Comparison of ENCODE assay signal across 30 cellular contexts in the genomic region with DNA sequence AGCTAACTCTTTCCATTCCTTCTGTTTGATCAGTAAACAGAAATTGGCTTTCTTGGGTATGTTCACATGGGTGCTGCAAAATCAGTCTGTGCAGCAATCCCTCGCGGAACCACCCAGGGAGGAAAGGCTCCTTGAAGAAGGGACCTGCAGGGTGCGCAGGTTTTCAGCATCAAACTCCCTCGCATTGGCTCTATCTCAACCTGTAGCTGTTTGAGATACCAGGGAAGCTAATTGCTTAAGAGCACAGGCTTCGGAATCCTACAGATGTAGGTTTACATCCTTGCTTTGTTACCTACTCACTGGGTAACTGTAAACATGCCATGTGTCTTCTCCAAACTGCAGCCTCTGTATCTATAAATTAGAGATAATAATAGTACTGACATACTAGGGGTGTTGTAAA. TPM values are rescaled to one million over a fixed set of nuclear protein-coding genes. Genes with fewer than 3 reads are reported as not detected.
"Had no signal": no experiment of that assay in that cellular context is flagged by ENCODE, and none has a peak within 500 bp of the region (broad histone marks: within the 10 kb centered on the region; RNA-seq: fewer than 3 reads in every experiment).

No MANE protein-coding gene starts in this region.

- H3K4me3 ChIP-seq: adrenal gland, body of pancreas, esophagus squamous epithelium, gastroesophageal sphincter, heart right ventricle, hepatocyte had no signal

- H3K9me3 ChIP-seq: adrenal gland, body of pancreas, esophagus squamous epithelium, gastroesophageal sphincter, heart right ventricle had no signal

- H3K27me3 Mint-ChIP-seq: activated CD4-positive, alpha-beta memory T cell treated with anti-CD3 and anti-CD28 coated beads for 36 hours; activated CD4-positive, alpha-beta T cell treated with anti-CD3 and anti-CD28 coated beads for 36 hours; activated naive CD4-positive, alpha-beta T cell treated with anti-CD3 and anti-CD28 coated beads, Interleukin-2, amount 50 U/mL, for 24 hours had no signal

- DNase-seq: activated CD4-positive, alpha-beta memory T cell treated with anti-CD3 and anti-CD28 coated beads for 36 hours; activated CD4-positive, alpha-beta T cell treated with anti-CD3 and anti-CD28 coated beads for 36 hours; activated CD4-positive, alpha-beta T cell treated with anti-CD3 and anti-CD28 coated beads, Interleukin-2, amount 10 ng/mL, durations not matched to agents 24 days and 14 days; activated CD4-positive, CD25-positive, alpha-beta regulatory T cell; activated CD4-positive, CD25-positive, alpha-beta regulatory T cell treated with anti-CD3 and anti-CD28 coated beads, Interleukin-2, amount 50 U/mL, for 72 hours; activated CD8-positive, alpha-beta memory T cell treated with anti-CD3 and anti-CD28 coated beads for 24 hours; activated effector memory CD4-positive, alpha-beta T cell treated with Interleukin-2 at 50 U/mL for 16 hours; activated gamma-delta T cell treated with Interleukin-2 at 50 U/mL for 16 hours; activated naive CD4-positive, alpha-beta T cell treated with anti-CD3 and anti-CD28 coated beads for 36 hours; activated naive CD8-positive, alpha-beta T cell treated with anti-CD3 and anti-CD28 coated beads for 36 hours; activated naive CD8-positive, alpha-beta T cell treated with anti-CD3 and anti-CD28 coated beads, Interleukin-2, amount 50 U/mL, for 24 hours; activated T-cell treated with anti-CD3 and anti-CD28 coated beads, Interleukin-2, amount 50 U/mL, for 4 hours; adrenal gland; amygdala; aorta; body of pancreas; caudate nucleus; cortex of kidney; dermis blood vessel endothelial cell; effector CD4-positive, alpha-beta T cell; effector memory CD8-positive, alpha-beta T cell; erythroblast; esophagus squamous epithelium; foreskin melanocyte; heart right ventricle; T-helper 2 cell had no signal

- H3K4me1 Mint-ChIP-seq: activated T-helper 17 cell treated with anti-CD3 and anti-CD28 coated beads, Interleukin-2, amount 50 U/mL, for 72 hours had no signal

- H3K27ac Mint-ChIP-seq: activated CD4-positive, alpha-beta memory T cell treated with anti-CD3 and anti-CD28 coated beads for 36 hours; activated CD4-positive, alpha-beta T cell treated with anti-CD3 and anti-CD28 coated beads for 36 hours; activated CD4-positive, alpha-beta T cell treated with anti-CD3 and anti-CD28 coated beads, Interleukin-2, amount 10 ng/mL, durations not matched to agents 24 days and 14 days; activated naive CD4-positive, alpha-beta T cell treated with anti-CD3 and anti-CD28 coated beads for 36 hours; activated naive CD8-positive, alpha-beta T cell treated with anti-CD3 and anti-CD28 coated beads for 36 hours; activated naive CD8-positive, alpha-beta T cell treated with anti-CD3 and anti-CD28 coated beads, Interleukin-2, amount 50 U/mL, for 24 hours; activated T-helper 17 cell treated with anti-CD3 and anti-CD28 coated beads, Interleukin-2, amount 50 U/mL, for 72 hours; effector memory CD8-positive, alpha-beta T cell had no signal

- H3K36me3 Mint-ChIP-seq: activated CD4-positive, alpha-beta memory T cell treated with anti-CD3 and anti-CD28 coated beads for 36 hours; activated naive CD4-positive, alpha-beta T cell treated with anti-CD3 and anti-CD28 coated beads, Interleukin-2, amount 50 U/mL, for 24 hours; activated naive CD8-positive, alpha-beta T cell treated with anti-CD3 and anti-CD28 coated beads for 36 hours had no signal

- H3K27me3 ChIP-seq: adrenal gland, body of pancreas, esophagus squamous epithelium, gastroesophageal sphincter, hepatocyte had no signal

- ATAC-seq: activated CD4-positive, alpha-beta T cell treated with anti-CD3 and anti-CD28 coated beads for 36 hours; activated naive CD8-positive, alpha-beta T cell treated with anti-CD3 and anti-CD28 coated beads, Interleukin-2, amount 50 U/mL, for 24 hours; activated T-helper 17 cell treated with anti-CD3 and anti-CD28 coated beads, Interleukin-2, amount 50 U/mL, for 72 hours; body of pancreas; effector memory CD8-positive, alpha-beta T cell; gastroesophageal sphincter; heart right ventricle had no signal

- H3K9me3 Mint-ChIP-seq: activated CD4-positive, alpha-beta memory T cell treated with anti-CD3 and anti-CD28 coated beads for 36 hours; activated CD4-positive, alpha-beta T cell treated with anti-CD3 and anti-CD28 coated beads, Interleukin-2, amount 10 ng/mL, durations not matched to agents 24 days and 14 days; activated naive CD4-positive, alpha-beta T cell treated with anti-CD3 and anti-CD28 coated beads for 36 hours; activated naive CD4-positive, alpha-beta T cell treated with anti-CD3 and anti-CD28 coated beads, Interleukin-2, amount 50 U/mL, for 24 hours; activated naive CD8-positive, alpha-beta T cell treated with anti-CD3 and anti-CD28 coated beads for 36 hours; activated naive CD8-positive, alpha-beta T cell treated with anti-CD3 and anti-CD28 coated beads, Interleukin-2, amount 50 U/mL, for 24 hours; activated T-cell treated with anti-CD3 and anti-CD28 coated beads, Interleukin-2, amount 50 U/mL, for 4 hours; activated T-helper 17 cell treated with anti-CD3 and anti-CD28 coated beads, Interleukin-2, amount 50 U/mL, for 72 hours; effector memory CD8-positive, alpha-beta T cell had no signal

- H3K27ac ChIP-seq: adrenal gland, body of pancreas, esophagus squamous epithelium, gastroesophageal sphincter, heart right ventricle had no signal

- H3K36me3 ChIP-seq: adrenal gland, esophagus squamous epithelium, gastroesophageal sphincter, heart right ventricle had no signal

- H3K4me1 ChIP-seq: adrenal gland, esophagus squamous epithelium, gastroesophageal sphincter had no signal

- H3K4me3 Mint-ChIP-seq: activated CD4-positive, alpha-beta memory T cell treated with anti-CD3 and anti-CD28 coated beads for 36 hours; activated CD4-positive, alpha-beta T cell treated with anti-CD3 and anti-CD28 coated beads for 36 hours; activated CD4-positive, alpha-beta T cell treated with anti-CD3 and anti-CD28 coated beads, Interleukin-2, amount 10 ng/mL, durations not matched to agents 24 days and 14 days; activated naive CD4-positive, alpha-beta T cell treated with anti-CD3 and anti-CD28 coated beads for 36 hours; activated naive CD4-positive, alpha-beta T cell treated with anti-CD3 and anti-CD28 coated beads, Interleukin-2, amount 50 U/mL, for 24 hours; activated naive CD8-positive, alpha-beta T cell treated with anti-CD3 and anti-CD28 coated beads for 36 hours; activated naive CD8-positive, alpha-beta T cell treated with anti-CD3 and anti-CD28 coated beads, Interleukin-2, amount 50 U/mL, for 24 hours; activated T-cell treated with anti-CD3 and anti-CD28 coated beads, Interleukin-2, amount 50 U/mL, for 4 hours; activated T-helper 17 cell treated with anti-CD3 and anti-CD28 coated beads, Interleukin-2, amount 50 U/mL, for 72 hours; effector memory CD8-positive, alpha-beta T cell had no signal

RNA-seq across cellular contexts. Expression of a gene that starts 43.2 kb away (rescaled TPM):
- total RNA-seq: activated CD4-positive, alpha-beta T cell treated with anti-CD3 and anti-CD28 coated beads, Interleukin-2, amount 10 ng/mL, durations not matched to agents 24 days and 14 days had no signal
